ENCODE assay signal across 24 cellular contexts in genomic region chr18:59318460-59318859, GRCh38. TPM values are rescaled to one million over a fixed set of nuclear protein-coding genes. Genes with fewer than 3 reads are reported as not detected.
DNase-seq lines count a peak whose midpoint lies in the region; ATAC-seq, FAIRE-seq and TF ChIP-seq lines count a peak whose summit lies in the region.
"Had no signal": no experiment of that assay in that cellular context is flagged by ENCODE, and none has a peak within 500 bp of the region (broad histone marks: within the 10 kb centered on the region; RNA-seq: fewer than 3 reads in every experiment).

Gene CPLX4 (minus strand): TSS chr18:59318649. CDS start chr18:59318462, 187 bp downstream.

- no peak within 1 kb of the TSS for H2BK12ac ChIP-seq in trophoblast cell (ENCODE audit: low read length)

- H2BK120ac ChIP-seq in trophoblast cell (ENCODE audit: insufficient read depth, low read length, poor library complexity) = no peak within 1 kb of the TSS

- intact Hi-C loops in dorsolateral prefrontal cortex (cut with DNase I) = loop anchor here in 1 of 2 donors (10.0 kb wide), 1 partner anchor 66 kb away; no protein-coding TSS in a partner anchor

- H4K91ac ChIP-seq in trophoblast cell (ENCODE audit: low read depth, low read length) = no peak within 1 kb of the TSS

- no peak within 1 kb of the TSS for H3K4ac ChIP-seq in trophoblast cell (ENCODE audit: low read depth, low read length)

- no peaks in the 10 kb centered on the region for H3K4me1 ChIP-seq in trophoblast cell (ENCODE audit: control insufficient read depth in 1 of 2, insufficient read depth in 2 of 2, low read length in 2 of 2)
- H3K4me1 ChIP-seq: A549; BE2C; BLaER1 treated with 17β-estradiol and CSF1 and Interleukin-3, amounts not matched to agents 10 nM and 100 nM had no signal

- no peak within 1 kb of the TSS for H3K18ac ChIP-seq in trophoblast cell (ENCODE audit: low read length)

- ATAC-seq in HG03175 (IDR thresholded peaks at IDR 0.05; ENCODE audit: unreplicated experiment) = no peak
- ATAC-seq: A549 had no signal

- H4K12ac ChIP-seq in trophoblast cell (ENCODE audit: low read depth, low read length) = no peak within 1 kb of the TSS

- no peak within 1 kb of the TSS for H3K23ac ChIP-seq in trophoblast cell (ENCODE audit: low read length)

- no peak within 1 kb of the TSS for H2BK5ac ChIP-seq in trophoblast cell (ENCODE audit: low read depth, low read length, poor library complexity)

- no peak within 1 kb of the TSS for H2AFZ ChIP-seq in trophoblast cell (ENCODE audit: insufficient read depth, low read length, poor library complexity)
- H2AFZ ChIP-seq: GM23248 had no signal

- H3K27ac ChIP-seq in WERI-Rb-1 (peak within 1 kb of the TSS; percentile 71), trophoblast cell (ENCODE audit: low read depth, low read length) (no peak within 1 kb of the TSS), dorsolateral prefrontal cortex (no peak within 1 kb of the TSS)
- H3K27ac ChIP-seq: A549; BLaER1 treated with 17β-estradiol and CSF1 and Interleukin-3, amounts not matched to agents 10 nM and 100 nM; GM23248 had no signal

- WGBS in trophoblast cell (ENCODE audit: extremely low coverage, insufficient coverage, insufficient read length) = no CpG with 5 or more reads among the region's 3 CpGs

- no peaks in the 10 kb centered on the region for H3K79me2 ChIP-seq in trophoblast cell (ENCODE audit: control insufficient read depth, insufficient read depth, low read length, poor library complexity)

- H3K4me3 ChIP-seq in WERI-Rb-1 (ENCODE audit: low read depth, low read length) = peak within 1 kb of the TSS; percentile 24
- H3K4me3 ChIP-seq in trophoblast cell (ENCODE audit: low read depth, low read length) = no peak within 1 kb of the TSS
- H3K4me3 ChIP-seq in dorsolateral prefrontal cortex = no peak within 1 kb of the TSS
- H3K4me3 ChIP-seq: A549; BLaER1 treated with 17β-estradiol and CSF1 and Interleukin-3, amounts not matched to agents 10 nM and 100 nM; GM23248 had no signal

- H3K9ac ChIP-seq in trophoblast cell (ENCODE audit: low read length) = no peak within 1 kb of the TSS
- H3K9ac ChIP-seq: BLaER1 treated with 17β-estradiol and CSF1 and Interleukin-3, amounts not matched to agents 10 nM and 100 nM; GM23248 had no signal

- no peak within 1 kb of the TSS for H2AK5ac ChIP-seq in trophoblast cell (ENCODE audit: low read length)

- peak; percentile 100 for FAIRE-seq in D721Med (lab: Jason Lieb, UNC)
- FAIRE-seq: A549, G401.6, GM12892, H1 had no signal

- no peak within 1 kb of the TSS for H4K8ac ChIP-seq in trophoblast cell (ENCODE audit: low read depth, low read length)

- no peaks in the 10 kb centered on the region for H3K27me3 ChIP-seq in WERI-Rb-1 (ENCODE audit: insufficient read depth, low read depth, severe bottlenecking)
- H3K27me3 ChIP-seq in trophoblast cell (ENCODE audit: insufficient read depth, low read length) = no peaks in the 10 kb centered on the region
- H3K27me3 ChIP-seq in dorsolateral prefrontal cortex = peaks cover 0 to 9% (median 0%) of the 10 kb centered on the region in 45 donors
- H3K27me3 ChIP-seq: BE2C; BLaER1 treated with 17β-estradiol and CSF1 and Interleukin-3, amounts not matched to agents 10 nM and 100 nM had no signal

- no peak within 1 kb of the TSS for H3K14ac ChIP-seq in trophoblast cell (ENCODE audit: low read length)

- H3K9me3 ChIP-seq in WERI-Rb-1 (ENCODE audit: severe bottlenecking) (no peaks in the 10 kb centered on the region), trophoblast cell (ENCODE audit: insufficient read depth, low read depth, low read length) (no peaks in the 10 kb centered on the region)
- H3K9me3 ChIP-seq: A549; BE2C; BLaER1 treated with 17β-estradiol and CSF1 and Interleukin-3, amounts not matched to agents 10 nM and 100 nM had no signal

- no peaks in the 10 kb centered on the region for H3K79me1 ChIP-seq in trophoblast cell (ENCODE audit: low read length)

- no peak for DNase-seq in D721Med (ENCODE audit: insufficient read length, low spot score)
- peak; percentile 94 for DNase-seq in NCI-H82 (lab: John Stamatoyannopoulos, UW)
- DNase-seq in WERI-Rb-1 = peak; percentile 80
- peak; percentile 38 for DNase-seq in retina
- DNase-seq in trophoblast cell = no peak
- no peak for DNase-seq in dorsolateral prefrontal cortex
- DNase-seq: 8988T; ACHN; AML-193; BE2C; CD4-positive, alpha-beta T cell; CD8-positive, alpha-beta memory T cell; DMS153; DND-41; GM23248; H7; HCEC 1CT had no signal

- H3K4me2 ChIP-seq in trophoblast cell (ENCODE audit: low read length) = no peak within 1 kb of the TSS
- H3K4me2 ChIP-seq: A549; BLaER1 treated with 17β-estradiol and CSF1 and Interleukin-3, amounts not matched to agents 10 nM and 100 nM had no signal

- no peaks in the 10 kb centered on the region for H3K36me3 ChIP-seq in WERI-Rb-1
- H3K36me3 ChIP-seq in trophoblast cell (ENCODE audit: control insufficient read depth in 1 of 2, insufficient read depth in 2 of 2, low read length in 2 of 2) = no peaks in the 10 kb centered on the region
- H3K36me3 ChIP-seq: BE2C; BLaER1 treated with 17β-estradiol and CSF1 and Interleukin-3, amounts not matched to agents 10 nM and 100 nM had no signal

- TF ChIP-seq CTCF in D721Med (IDR thresholded peaks at IDR 0.05; ENCODE audit: insufficient read depth, missing control alignments) (no peak), WERI-Rb-1 (IDR thresholded peaks at IDR 0.05; ENCODE audit: low read depth, low read length) (no peak), dorsolateral prefrontal cortex (IDR thresholded peaks at IDR 0.05 in 54 of 56, conservative IDR thresholded peaks at IDR 0.05 in 2 of 56; ENCODE audit: low read depth in 1 of 56, partially characterized antibody in 56 of 56) (no peak)

RNA-seq across cellular contexts. Expression of gene CPLX4, which starts in this region (rescaled TPM):
- 0.19 and 0.25 TPM in 2 replicates for polyA plus RNA-seq in trophoblast cell (2013)
- not detected for total RNA-seq in dorsolateral prefrontal cortex
- total RNA-seq: CD4-positive, alpha-beta T cell; CD8-positive, alpha-beta memory T cell; GM23248; H1; H7 had no signal
- polyA plus RNA-seq: A549; CD14-positive monocyte; CD8-positive, alpha-beta memory T cell; GM23248; H1 had no signal

Comparison
In these comparisons a context has a peak if more than half of its experiments do, and no peak if none do; other contexts are left out.
1. DNase-seq: peak in NCI-H82 (single experiment), WERI-Rb-1 (single experiment) and retina (single experiment); none in D721Med (single experiment), trophoblast cell (0 of 2) and dorsolateral prefrontal cortex (0 of 10).